1 cellular context compared by ENCODE assay signal in the genomic region with DNA sequence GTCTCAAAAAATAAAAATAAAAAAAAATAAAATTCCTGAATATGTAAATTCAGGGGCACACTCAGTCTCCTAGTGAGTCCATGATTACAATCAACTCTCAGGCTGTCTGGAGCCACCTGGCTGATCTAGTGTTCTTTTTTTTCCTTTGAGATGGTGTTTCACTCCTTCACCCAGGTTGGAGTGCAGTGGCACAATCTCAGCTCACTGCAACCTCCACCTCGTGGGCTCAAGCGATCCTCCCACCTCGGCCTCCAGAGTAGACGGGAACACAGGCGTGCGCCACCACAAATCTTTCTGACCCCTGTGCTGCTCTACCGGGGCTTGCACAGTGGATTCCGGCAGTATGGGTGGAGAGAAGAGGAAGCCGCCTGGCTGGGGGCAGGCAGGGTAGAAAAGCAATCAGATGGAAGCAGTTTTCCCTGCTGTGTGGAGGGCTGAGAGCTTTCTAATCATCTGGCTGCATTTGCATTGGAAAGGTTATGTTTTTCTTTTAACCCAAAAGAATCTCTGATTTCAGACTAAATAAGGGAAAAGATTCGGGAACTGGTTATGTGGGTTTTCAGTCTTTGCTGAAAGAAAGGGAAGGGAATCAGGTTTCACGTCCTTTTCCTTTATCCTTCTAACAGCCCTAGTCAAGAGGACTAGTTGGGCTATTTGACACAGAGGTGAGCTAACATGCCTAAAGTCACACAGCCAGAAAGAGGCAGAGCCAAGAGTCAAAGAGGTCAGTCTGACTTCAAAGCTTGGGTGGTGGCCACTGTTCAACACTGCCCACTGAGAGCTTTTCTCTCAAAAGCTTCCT.
TF ChIP-seq lines count a peak whose summit lies in the region.

No MANE protein-coding gene starts in this region.

TF ChIP-seq in IMR-90, 13 proteins besides CTCF, POLR2A, EP300 and RAD21:
- TF ChIP-seq, protein P1, sequence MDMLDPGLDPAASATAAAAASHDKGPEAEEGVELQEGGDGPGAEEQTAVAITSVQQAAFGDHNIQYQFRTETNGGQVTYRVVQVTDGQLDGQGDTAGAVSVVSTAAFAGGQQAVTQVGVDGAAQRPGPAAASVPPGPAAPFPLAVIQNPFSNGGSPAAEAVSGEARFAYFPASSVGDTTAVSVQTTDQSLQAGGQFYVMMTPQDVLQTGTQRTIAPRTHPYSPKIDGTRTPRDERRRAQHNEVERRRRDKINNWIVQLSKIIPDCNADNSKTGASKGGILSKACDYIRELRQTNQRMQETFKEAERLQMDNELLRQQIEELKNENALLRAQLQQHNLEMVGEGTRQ (IDR thresholded peaks at IDR 0.05; ENCODE audit: low read depth, low read length): no peak
- no peak for TF ChIP-seq RFX5 (IDR thresholded peaks at IDR 0.05; ENCODE audit: low read depth, low read length)
- no peak for TF ChIP-seq MXI1 (IDR thresholded peaks at IDR 0.05; ENCODE audit: borderline replicate concordance, low read depth, low read length)
- TF ChIP-seq SMC3 (IDR thresholded peaks at IDR 0.05; ENCODE audit: low read depth, low read length): no peak
- TF ChIP-seq MAZ (IDR thresholded peaks at IDR 0.05; ENCODE audit: borderline replicate concordance, low read depth, low read length): no peak
- no peak for TF ChIP-seq FOS (IDR thresholded peaks at IDR 0.05; ENCODE audit: low read depth, low read length)
- TF ChIP-seq, protein P2, sequence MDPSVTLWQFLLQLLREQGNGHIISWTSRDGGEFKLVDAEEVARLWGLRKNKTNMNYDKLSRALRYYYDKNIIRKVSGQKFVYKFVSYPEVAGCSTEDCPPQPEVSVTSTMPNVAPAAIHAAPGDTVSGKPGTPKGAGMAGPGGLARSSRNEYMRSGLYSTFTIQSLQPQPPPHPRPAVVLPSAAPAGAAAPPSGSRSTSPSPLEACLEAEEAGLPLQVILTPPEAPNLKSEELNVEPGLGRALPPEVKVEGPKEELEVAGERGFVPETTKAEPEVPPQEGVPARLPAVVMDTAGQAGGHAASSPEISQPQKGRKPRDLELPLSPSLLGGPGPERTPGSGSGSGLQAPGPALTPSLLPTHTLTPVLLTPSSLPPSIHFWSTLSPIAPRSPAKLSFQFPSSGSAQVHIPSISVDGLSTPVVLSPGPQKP (IDR thresholded peaks at IDR 0.05; ENCODE audit: borderline replicate concordance, low read depth, low read length): no peak
- TF ChIP-seq CEBPB (IDR thresholded peaks at IDR 0.05; ENCODE audit: low read depth, low read length): no peak
- TF ChIP-seq MAFK (IDR thresholded peaks at IDR 0.05; ENCODE audit: low read depth, low read length): no peak
- TF ChIP-seq BHLHE40 (IDR thresholded peaks at IDR 0.05; ENCODE audit: low read depth, low read length): no peak
- no peak for TF ChIP-seq CHD1 (IDR thresholded peaks at IDR 0.05; ENCODE audit: low read depth, low read length)
- no peak for TF ChIP-seq NFE2L2 (IDR thresholded peaks at IDR 0.05; ENCODE audit: low read depth, low read length)
- TF ChIP-seq RCOR1 (IDR thresholded peaks at IDR 0.05; ENCODE audit: insufficient replicate concordance, low read length): no peak
